In genomic region chr2:136131484-136131960, GRCh38 we compare ENCODE assay signal across 9 cellular contexts. TPM values are rescaled to one million over a fixed set of nuclear protein-coding genes. Genes with fewer than 3 reads are reported as not detected.
DNase-seq lines count a peak whose midpoint lies in the region; ATAC-seq, FAIRE-seq and TF ChIP-seq lines count a peak whose summit lies in the region.
"Had no signal": no experiment of that assay in that cellular context is flagged by ENCODE, and none has a peak within 500 bp of the region (broad histone marks: within the 10 kb centered on the region; RNA-seq: fewer than 3 reads in every experiment).

No MANE protein-coding gene starts in this region.

- DNase-seq in Peyer's patch (peak in 2 of 3 donors; percentile 50 to 68), esophagus squamous epithelium (lab: John Stamatoyannopoulos, UW) (no peak), foreskin melanocyte (no peak), NCI-H2107 treated with DMSO at 0.1 percent for 48 hours (lab: John Stamatoyannopoulos, UW; ENCODE audit: unreplicated experiment) (no peak), NCI-H446 (lab: John Stamatoyannopoulos, UW) (no peak), GM19239 (ENCODE audit: insufficient read length, low spot score) (no peak)
- DNase-seq: NCI-H524 treated with DMSO at 0.1 percent for 48 hours had no signal

- 66 to 90% methylated on average over 10 of the region's 10 CpGs for WGBS in esophagus squamous epithelium, 2 donors

- FAIRE-seq in GM19239 (lab: Jason Lieb, UNC), result no peak

- H3K4me3 ChIP-seq in Peyer's patch, result peak overlapping the region in 2 of 4 donors; percentile 19 to 30
- peak overlapping the region in 2 of 4 donors; percentile 7 for H3K4me3 ChIP-seq in esophagus squamous epithelium

- TF ChIP-seq POLR2A in Peyer's patch (IDR thresholded peaks at IDR 0.05), result peak in 1 of 2 donors; percentile 21
- peak in 1 of 4 donors; percentile 31 for TF ChIP-seq POLR2A in esophagus squamous epithelium (IDR thresholded peaks at IDR 0.05)

- intact Hi-C loops in esophagus squamous epithelium (cut with DNase I), result no loop called here

- TF ChIP-seq CTCF in Peyer's patch (IDR thresholded peaks at IDR 0.05) (no peak), esophagus squamous epithelium (IDR thresholded peaks at IDR 0.05) (no peak)

- peak overlapping the region; percentile 84 to 97 (median 90) for H3K27ac ChIP-seq in Peyer's patch
- peak overlapping the region; percentile 16 to 81 (median 67) for H3K27ac ChIP-seq in esophagus squamous epithelium

- peaks cover 0 to 55% (median 13%) of the 10 kb centered on the region in 4 donors for H3K4me1 ChIP-seq in Peyer's patch
- H3K4me1 ChIP-seq in esophagus squamous epithelium, result peaks cover 0 to 22% (median 0%) of the 10 kb centered on the region in 3 donors

- ATAC-seq in GM18498 (IDR thresholded peaks at IDR 0.05; ENCODE audit: unreplicated experiment), result peak; percentile 15
- peak; percentile 1 for ATAC-seq in HG02610 (IDR thresholded peaks at IDR 0.05; ENCODE audit: unreplicated experiment)

- no peaks in the 10 kb centered on the region for H3K36me3 ChIP-seq in Peyer's patch
- no peaks in the 10 kb centered on the region for H3K36me3 ChIP-seq in esophagus squamous epithelium

- H3K9me3 ChIP-seq in Peyer's patch (no peaks in the 10 kb centered on the region), esophagus squamous epithelium (no peaks in the 10 kb centered on the region)

- no peaks in the 10 kb centered on the region for H3K27me3 ChIP-seq in Peyer's patch
- peaks cover 0 to 16% (median 0%) of the 10 kb centered on the region in 4 donors for H3K27me3 ChIP-seq in esophagus squamous epithelium

RNA-seq across cellular contexts. Expression of gene CXCR4, which starts 13.6 kb away (rescaled TPM):
- 100 to 1,000 TPM in 1 of 4 donors, 10 to 100 TPM in 2, 1 to 10 TPM in 1; 4.9 to 446 (median 22.2) TPM for total RNA-seq in Peyer's patch
- total RNA-seq in esophagus squamous epithelium, result 10 to 100 TPM in 2 of 4 donors, 1 to 10 TPM in 2; 5.7 to 28.6 (median 10.0) TPM

Comparison
In these comparisons a context has a peak if more than half of its experiments do, and no peak if none do; other contexts are left out.
1. DNase-seq: peak in Peyer's patch (2 of 3); none in esophagus squamous epithelium (single experiment), foreskin melanocyte (single experiment), NCI-H2107 treated with DMSO at 0.1 percent for 48 hours (single experiment), NCI-H446 (0 of 2) and GM19239 (single experiment).